Comparison of ENCODE assay signal across 8 cellular contexts in the genomic region with DNA sequence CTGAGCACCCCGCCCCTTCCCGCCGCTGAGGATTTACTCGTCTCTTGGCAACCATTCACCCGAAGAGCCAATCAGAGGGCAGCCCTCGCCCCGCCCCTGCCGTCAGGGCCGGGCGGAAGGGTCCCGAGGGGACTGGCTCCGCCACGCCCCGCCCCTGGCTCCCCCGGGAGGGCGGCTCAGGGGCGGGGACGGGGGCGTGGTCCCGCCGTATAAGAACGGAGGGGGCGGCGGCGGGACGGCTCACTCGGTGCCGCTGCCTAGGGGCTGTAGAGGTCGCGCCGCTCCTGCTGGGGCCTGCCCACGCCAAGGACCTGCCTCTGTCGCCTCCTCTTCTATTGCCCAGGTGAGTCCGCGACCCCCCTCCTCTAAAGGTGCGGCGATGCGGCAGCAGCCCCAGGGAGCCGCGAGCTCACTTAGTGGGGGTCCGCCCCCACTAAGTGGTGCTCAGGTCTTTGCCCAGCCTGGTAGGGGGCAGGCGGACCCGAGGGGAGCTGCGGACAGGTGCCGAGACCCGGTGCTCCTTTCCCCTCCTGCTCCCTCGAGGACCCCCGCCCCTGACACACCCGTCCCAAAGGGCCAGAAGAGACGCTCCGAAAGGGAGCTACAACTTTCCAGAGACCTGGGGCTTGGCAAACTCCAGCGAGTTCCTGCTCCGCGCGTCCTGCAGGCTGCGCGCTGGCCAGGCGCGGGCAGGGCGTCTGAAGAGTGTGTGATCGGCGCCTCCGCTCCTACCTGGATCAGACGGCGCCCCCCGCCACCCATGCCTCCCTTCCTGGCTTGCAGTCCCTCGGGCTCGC. TPM values are rescaled to one million over a fixed set of nuclear protein-coding genes. Genes with fewer than 3 reads are reported as not detected.
DNase-seq lines count a peak whose midpoint lies in the region; ATAC-seq and TF ChIP-seq lines count a peak whose summit lies in the region.

TSS of gene TENT5C (plus strand) at position 238 of the 797 bp plus-strand sequence. CDS start 16,821 bp downstream, outside the sequence.

- TF ChIP-seq POLR2A in prostate gland (IDR thresholded peaks at IDR 0.05), result peak; percentile 86

- H3K4me3 ChIP-seq in right atrium auricular region, result peak within 1 kb of the TSS; percentile 72 to 82
- peak within 1 kb of the TSS; percentile 75 to 81 for H3K4me3 ChIP-seq in prostate gland
- H3K4me3 ChIP-seq in urinary bladder (ENCODE audit: low read depth, low read length), result peak within 1 kb of the TSS; percentile 66

- WGBS in prostate gland, result under 1% methylated on average over 46 of the region's 68 CpGs
- WGBS in urinary bladder, result under 1% methylated on average over 68 of the region's 68 CpGs

- intact Hi-C loops in T-helper 1 cell treated with Interleukin-12 subunit alpha and Interleukin-12 subunit beta and Interleukin-4 antibody, amounts not matched to agents 30 ng/mL and 1 ng/mL, for 36 hours (cut with micrococcal nuclease), result loop anchor here (1.0 to 10.0 kb wide), 14 partner anchors 50 to 1231 kb away; partner anchors contain the start of genes ATP1A1, CD58, GDAP2 and MAN1A2
- intact Hi-C loops in prostate gland (cut with DNase I), result loop anchor here (2.0 to 5.0 kb wide), 3 partner anchors 69 to 239 kb away; partner anchors contain the start of gene MAN1A2

- TF ChIP-seq CTCF in right atrium auricular region (IDR thresholded peaks at IDR 0.05), result no peak
- TF ChIP-seq CTCF in prostate gland (IDR thresholded peaks at IDR 0.05), result peak in 2 of 4 experiments; percentile 7 to 10

- H3K27me3 ChIP-seq in right atrium auricular region (no peaks in the 10 kb centered on the region), prostate gland (replicated peaks; ENCODE audit: insufficient read depth) (no peaks in the 10 kb centered on the region)

- DNase-seq in NCI-H1694 (lab: John Stamatoyannopoulos, UW), result peak; percentile 93
- DNase-seq in amygdala (lab: John Stamatoyannopoulos, UW), result peak; percentile 14 to 96 (median 89)
- DNase-seq in right atrium auricular region (ENCODE audit: low spot score), result peak; percentile 98
- DNase-seq in prostate gland (ENCODE audit: low spot score), result peak; percentile 99

- ATAC-seq in GM18499 (IDR thresholded peaks at IDR 0.05; ENCODE audit: insufficient read depth, unreplicated experiment), result peak; percentile 62
- ATAC-seq in HG02885 (IDR thresholded peaks at IDR 0.05; ENCODE audit: poor library complexity, unreplicated experiment), result peak; percentile 94

- no peaks in the 10 kb centered on the region for H3K9me3 ChIP-seq in right atrium auricular region
- H3K9me3 ChIP-seq in prostate gland, result no peaks in the 10 kb centered on the region

- H3K27ac ChIP-seq in right atrium auricular region, result peak within 1 kb of the TSS; percentile 88 to 89
- H3K27ac ChIP-seq in prostate gland, result peak within 1 kb of the TSS; percentile 92 to 93
- peak within 1 kb of the TSS; percentile 80 for H3K27ac ChIP-seq in urinary bladder (ENCODE audit: low read depth)

- H3K4me1 ChIP-seq in right atrium auricular region (peaks cover 0 to 43% of the 10 kb centered on the region in 2 donors), prostate gland (replicated peaks) (peaks cover 9% of the 10 kb centered on the region), urinary bladder (ENCODE audit: insufficient read depth) (no peaks in the 10 kb centered on the region)

- H3K36me3 ChIP-seq in right atrium auricular region (no peaks in the 10 kb centered on the region), prostate gland (no peaks in the 10 kb centered on the region), urinary bladder (ENCODE audit: insufficient read depth) (no peaks in the 10 kb centered on the region)

RNA-seq across cellular contexts. Expression of gene TENT5C, which starts in this region (rescaled TPM):
- total RNA-seq in T-helper 1 cell treated with Interleukin-12 subunit alpha and Interleukin-12 subunit beta and Interleukin-4 antibody, amounts not matched to agents 30 ng/mL and 1 ng/mL, for 36 hours, result 14.5 and 14.7 TPM in 2 replicates
- 10 to 100 TPM; 17.0 to 20.1 TPM for total RNA-seq in right atrium auricular region
- 10 to 100 TPM; 23.1 to 28.7 TPM for total RNA-seq in prostate gland
- 15.4 TPM for total RNA-seq in urinary bladder
- 2.3 TPM for polyA plus RNA-seq in urinary bladder

Comparison
In these comparisons a context has a peak if more than half of its experiments do, and no peak if none do; other contexts are left out.
1. Peak in every context shown above with its lines: DNase-seq, ATAC-seq, H3K4me3 ChIP-seq and H3K27ac ChIP-seq.